8 cellular contexts compared by ENCODE assay signal in the genomic region with DNA sequence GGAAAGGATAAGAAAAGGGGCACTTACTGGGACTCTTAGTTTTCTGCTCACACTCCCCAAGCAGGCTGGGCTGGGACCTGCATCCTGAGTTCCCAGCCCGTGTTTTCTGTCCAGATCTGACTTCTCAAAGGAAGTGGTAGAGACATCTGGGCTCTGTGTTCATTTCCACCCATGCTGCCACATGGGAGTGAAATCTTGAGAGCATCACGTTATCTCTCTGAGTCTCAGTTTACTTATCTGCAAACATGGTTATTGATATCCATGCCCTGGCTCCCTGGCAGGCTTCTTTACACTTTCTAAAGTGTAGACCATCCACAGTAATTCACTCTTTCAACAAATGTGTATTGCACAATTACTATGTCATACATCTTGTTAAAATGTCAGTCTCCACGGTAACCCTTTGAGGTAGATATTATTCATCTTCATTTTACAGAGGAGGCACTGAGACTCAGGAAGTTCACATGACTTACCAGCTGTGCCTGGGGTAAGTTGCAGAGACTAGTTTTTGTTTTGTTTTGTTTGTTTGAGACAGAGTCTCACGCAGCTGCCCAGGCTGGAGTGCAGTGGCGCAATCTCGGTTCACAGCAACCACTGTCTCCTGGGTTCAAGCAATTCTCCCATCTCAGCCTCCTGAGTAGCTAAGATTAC. TPM values are rescaled to one million over a fixed set of nuclear protein-coding genes. Genes with fewer than 3 reads are reported as not detected.
DNase-seq lines count a peak whose midpoint lies in the region; ATAC-seq, FAIRE-seq and TF ChIP-seq lines count a peak whose summit lies in the region.

No MANE protein-coding gene starts in this region.

- DNase-seq in CD4-positive, alpha-beta T cell = peak in 9 of 10 experiments; percentile 25 to 55 (median 48)
- DNase-seq in RCC 7860 (ENCODE audit: low spot score) (peak; percentile 63), NCI-H1105 treated with DMSO at 0.1 percent for 48 hours (lab: John Stamatoyannopoulos, UW) (no peak), Ammon's horn (ENCODE audit: low spot score) (no peak), NCI-H2029 (lab: John Stamatoyannopoulos, UW) (no peak)
- peak; percentile 76 for DNase-seq in central memory CD4-positive, alpha-beta T cell

- H3K27ac Mint-ChIP-seq in CD4-positive, alpha-beta T cell = peak overlapping the region; percentile 98

- intact Hi-C loops in CD4-positive, alpha-beta T cell (cut with DNase I, micrococcal nuclease) = loop anchor here in 1 of 2 experiments (1.0 kb wide), 1 partner anchor 10 kb away; the partner anchor contains the start of gene ZNF764

- no peaks in the 10 kb centered on the region for H3K36me3 ChIP-seq in HEK293 (ENCODE audit: control insufficient read depth in 2 of 2, insufficient read depth in 1 of 2, low read length in 2 of 2)
- H3K36me3 ChIP-seq in skeletal muscle satellite cell (ENCODE audit: insufficient read depth, low read length) = no peaks in the 10 kb centered on the region

- POLR2A ChIA-PET in CD4-positive, alpha-beta T cell (lab: Charles Lee) = interaction anchor here (0.8 to 3.1 kb wide), 10 partner anchors 10 to 150 kb away, joined by 3 to 43 read pairs (median 6); partner anchors contain the start of genes DCTPP1, ZNF747 and ZNF764
- POLR2A ChIA-PET in HEK293 (lab: Yijun Ruan, JAX) = interaction anchor here (0.5 to 1.3 kb wide), 7 partner anchors 10 to 1596 kb away, joined by 4 to 11 read pairs (median 5); partner anchors contain the start of genes ZNF747 and ZNF764

- CTCF ChIA-PET in CD4-positive, alpha-beta T cell (lab: Charles Lee) = interaction anchor here (0.9 to 1.4 kb wide), 4 partner anchors 10 to 61 kb away, joined by 3 to 8 read pairs (median 4); partner anchors contain the start of gene ZNF764
- CTCF ChIA-PET in HEK293 (lab: Yijun Ruan, JAX) = interaction anchor here (0.7 to 1.5 kb wide), 3 partner anchors 10 to 47 kb away, joined by 3 to 4 read pairs (median 4); partner anchors contain the start of genes ZNF747 and ZNF764

- H3K4me1 ChIP-seq in HEK293 (ENCODE audit: control insufficient read depth, insufficient read depth, low read length) (peaks cover 2% of the 10 kb centered on the region; the same call in 1 of the 2 replicates), skeletal muscle satellite cell (ENCODE audit: control insufficient read depth, insufficient read depth, low read length) (peaks cover 17% of the 10 kb centered on the region)

- ATAC-seq in CD4-positive, alpha-beta T cell (ENCODE audit: poor library complexity) = peak; percentile 45

- H3K9me3 ChIP-seq in CD4-positive, alpha-beta T cell (ENCODE audit: control insufficient read depth, low read length) = no peaks in the 10 kb centered on the region
- H3K9me3 ChIP-seq in HEK293 (ENCODE audit: control insufficient read depth, insufficient read depth, low read depth, low read length) (no peaks in the 10 kb centered on the region), skeletal muscle satellite cell (replicated peaks; ENCODE audit: low read length) (no peaks in the 10 kb centered on the region)

- TF ChIP-seq CTCF in CD4-positive, alpha-beta T cell (IDR thresholded peaks at IDR 0.05) = no peak
- no peak for TF ChIP-seq CTCF in HEK293 (tag by site-specific recombination; IDR thresholded peaks at IDR 0.05)

- H3K9ac ChIP-seq in skeletal muscle satellite cell (ENCODE audit: low read depth, low read length) = peak overlapping the region; percentile 23

- H3K4me2 ChIP-seq in skeletal muscle satellite cell (ENCODE audit: low read length) = peak overlapping the region; percentile 35

- no peaks in the 10 kb centered on the region for H3K9me3 Mint-ChIP-seq in CD4-positive, alpha-beta T cell

- no peaks in the 10 kb centered on the region for H3K27me3 ChIP-seq in CD4-positive, alpha-beta T cell (ENCODE audit: control insufficient read depth, insufficient read depth, low read length)
- H3K27me3 ChIP-seq in skeletal muscle satellite cell (ENCODE audit: control insufficient read depth, insufficient read depth, low read length) = no peaks in the 10 kb centered on the region

- no peak overlapping the region for H3K4me3 ChIP-seq in HEK293 (ENCODE audit: low read depth, low read length)
- H3K4me3 ChIP-seq in skeletal muscle satellite cell (ENCODE audit: low read length) = no peak overlapping the region

- no peaks in the 10 kb centered on the region for H3K36me3 Mint-ChIP-seq in CD4-positive, alpha-beta T cell (ENCODE audit: low read depth)

- peaks cover 47% of the 10 kb centered on the region for H3K4me1 Mint-ChIP-seq in CD4-positive, alpha-beta T cell (ENCODE audit: low read depth)

- FAIRE-seq in RCC 7860 (lab: Jason Lieb, UNC) = no peak

- H3K27me3 Mint-ChIP-seq in CD4-positive, alpha-beta T cell = no peaks in the 10 kb centered on the region

- peak overlapping the region; percentile 92 for H3K4me3 Mint-ChIP-seq in CD4-positive, alpha-beta T cell

- peak overlapping the region; percentile 87 for H3K27ac ChIP-seq in CD4-positive, alpha-beta T cell (ENCODE audit: low read depth, low read length)
- no peak overlapping the region for H3K27ac ChIP-seq in HEK293 (ENCODE audit: extremely low read depth, low read depth, low read length)

TF ChIP-seq in HEK293, 187 proteins besides CTCF, POLR2A, EP300 and RAD21 (continues in another document):
- TF ChIP-seq ZNF629 (tag by site-specific recombination; IDR thresholded peaks at IDR 0.05) (peak; percentile 90), ZNF692 (tag by site-specific recombination; IDR thresholded peaks at IDR 0.05) (no peak), ZNF138 (tag by site-specific recombination; IDR thresholded peaks at IDR 0.05; ENCODE audit: borderline replicate concordance) (no peak), ZNF645 (tag by site-specific recombination; IDR thresholded peaks at IDR 0.05) (no peak), ZNF398 (tag by site-specific recombination; IDR thresholded peaks at IDR 0.05) (no peak), ZNF311 (tag by site-specific recombination; IDR thresholded peaks at IDR 0.05; ENCODE audit: borderline replicate concordance) (no peak), PBX3 (CRISPR knock-in tag; IDR thresholded peaks at IDR 0.05) (no peak), ZNF530 (tag by site-specific recombination; IDR thresholded peaks at IDR 0.05; ENCODE audit: low read depth) (no peak), ZFP41 (tag by site-specific recombination; IDR thresholded peaks at IDR 0.05; ENCODE audit: borderline replicate concordance) (no peak)

RNA-seq across cellular contexts. Expression of gene ZNF688, which starts 3.4 kb away (rescaled TPM):
- total RNA-seq in CD4-positive, alpha-beta T cell = 1 to 10 TPM; 8.8 to 9.6 TPM
- total RNA-seq in skeletal muscle satellite cell (2012; rRNA removed) = 3.8 and 11.4 TPM in 2 replicates

RNA-seq across cellular contexts. Expression of gene ZNF764, which starts 9.9 kb away (rescaled TPM):
- total RNA-seq in CD4-positive, alpha-beta T cell = 10 to 100 TPM; 20.4 to 22.9 TPM
- 6.6 and 8.1 TPM in 2 replicates for total RNA-seq in skeletal muscle satellite cell (2012; rRNA removed)

RNA-seq across cellular contexts. Expression of gene ZNF785, which starts 17.4 kb away (rescaled TPM):
- total RNA-seq in CD4-positive, alpha-beta T cell = 1 to 10 TPM; 6.6 to 7.7 TPM
- total RNA-seq in skeletal muscle satellite cell (2012; rRNA removed) = 6.8 and 7.2 TPM in 2 replicates

RNA-seq across cellular contexts. Expression of gene ZNF747, which starts 33.5 kb away (rescaled TPM):
- 1 to 10 TPM; 6.3 to 6.7 TPM for total RNA-seq in CD4-positive, alpha-beta T cell
- 4.6 and 7.0 TPM in 2 replicates for total RNA-seq in skeletal muscle satellite cell (2012; rRNA removed)

RNA-seq across cellular contexts. Expression of gene ZNF768, which starts 41.7 kb away (rescaled TPM):
- 1 to 10 TPM; 3.9 to 4.1 TPM for total RNA-seq in CD4-positive, alpha-beta T cell
- total RNA-seq in skeletal muscle satellite cell (2012; rRNA removed) = 15.7 and 17.7 TPM in 2 replicates

Comparison
In these comparisons a context has a peak if more than half of its experiments do, and no peak if none do; other contexts are left out.
1. DNase-seq: peak in CD4-positive, alpha-beta T cell (9 of 10), RCC 7860 (single experiment) and central memory CD4-positive, alpha-beta T cell (single experiment); none in NCI-H1105 treated with DMSO at 0.1 percent for 48 hours (single experiment), Ammon's horn (single experiment) and NCI-H2029 (single experiment).